In genomic region chr7:47386273-47386820, GRCh38 we compare ENCODE assay signal across 20 cellular contexts.
"Had no signal": no experiment of that assay in that cellular context is flagged by ENCODE, and none has a peak within 500 bp of the region (broad histone marks: within the 10 kb centered on the region; RNA-seq: fewer than 3 reads in every experiment).

No MANE protein-coding gene starts in this region.

- DNase-seq: activated CD4-positive, alpha-beta memory T cell treated with anti-CD3 and anti-CD28 coated beads for 36 hours; activated CD4-positive, alpha-beta T cell treated with anti-CD3 and anti-CD28 coated beads for 48 hours; activated gamma-delta T cell; activated naive CD4-positive, alpha-beta T cell treated with anti-CD3 and anti-CD28 coated beads, Interleukin-2, amount 50 U/mL, for 16 hours; activated naive CD8-positive, alpha-beta T cell treated with anti-CD3 and anti-CD28 coated beads, Interleukin-2, amount 50 U/mL, for 24 hours; activated T-cell treated with anti-CD3 and anti-CD28 coated beads for 4 hours; effector memory CD8-positive, alpha-beta T cell; esophagus squamous epithelium; hypothalamus; lower lobe of right lung; small intestine; stimulated activated CD4-positive, alpha-beta T cell treated with anti-CD3 and anti-CD28 coated beads, Interleukin-4, amount 100 ng/mL, for 24 hours; stimulated activated naive CD8-positive, alpha-beta T cell treated with anti-CD3 and anti-CD28 coated beads, Interleukin-15, Interleukin-2, amounts not matched to agents 100 U/mL and 50 U/mL, for 24 hours; substantia nigra; thyroid gland had no signal

- H3K27ac Mint-ChIP-seq: activated CD4-positive, alpha-beta memory T cell treated with anti-CD3 and anti-CD28 coated beads for 36 hours; activated naive CD8-positive, alpha-beta T cell treated with anti-CD3 and anti-CD28 coated beads, Interleukin-2, amount 50 U/mL, for 24 hours; activated T-helper 1 cell treated with anti-CD3 and anti-CD28 coated beads, Interleukin-12 subunit alpha, Interleukin-12 subunit beta, Interleukin-2, Interleukin-4 antibody, amounts not matched to agents 30 ng/mL and 10 ng/mL and 1 ng/mL, durations not matched to agents 14 hours and 24 hours and 36 hours; effector memory CD8-positive, alpha-beta T cell; natural killer cell treated with Interleukin-12 subunit alpha and Interleukin-12 subunit beta and Interleukin-15 and Interleukin-18, amount 100 ng/mL, for 72 hours had no signal

- H3K4me1 Mint-ChIP-seq: activated naive CD8-positive, alpha-beta T cell treated with anti-CD3 and anti-CD28 coated beads, Interleukin-2, amount 50 U/mL, for 24 hours had no signal

- ATAC-seq: activated naive CD8-positive, alpha-beta T cell treated with anti-CD3 and anti-CD28 coated beads, Interleukin-2, amount 50 U/mL, for 24 hours; effector memory CD8-positive, alpha-beta T cell; gastrocnemius medialis; lower lobe of right lung; natural killer cell treated with Interleukin-12 subunit alpha and Interleukin-12 subunit beta and Interleukin-15 and Interleukin-18, amount 100 ng/mL, for 72 hours; right lobe of liver; SK-N-SH treated with all-trans-retinoic acid at 6 μM for 48 hours; stimulated activated naive CD8-positive, alpha-beta T cell treated with anti-CD3 and anti-CD28 coated beads, Interleukin-15, Interleukin-2, amounts not matched to agents 100 U/mL and 50 U/mL, for 24 hours had no signal

- H3K36me3 Mint-ChIP-seq: activated CD4-positive, alpha-beta memory T cell treated with anti-CD3 and anti-CD28 coated beads for 36 hours; natural killer cell treated with Interleukin-12 subunit alpha and Interleukin-12 subunit beta and Interleukin-15 and Interleukin-18, amount 100 ng/mL, for 72 hours had no signal

- H3K4me3 Mint-ChIP-seq: activated CD4-positive, alpha-beta memory T cell treated with anti-CD3 and anti-CD28 coated beads for 36 hours; activated naive CD8-positive, alpha-beta T cell treated with anti-CD3 and anti-CD28 coated beads, Interleukin-2, amount 50 U/mL, for 24 hours; activated T-helper 1 cell treated with anti-CD3 and anti-CD28 coated beads, Interleukin-12 subunit alpha, Interleukin-12 subunit beta, Interleukin-2, Interleukin-4 antibody, amounts not matched to agents 30 ng/mL and 10 ng/mL and 1 ng/mL, durations not matched to agents 14 hours and 24 hours and 36 hours; effector memory CD8-positive, alpha-beta T cell; natural killer cell treated with Interleukin-12 subunit alpha and Interleukin-12 subunit beta and Interleukin-15 and Interleukin-18, amount 100 ng/mL, for 72 hours had no signal

- H3K27me3 Mint-ChIP-seq: activated CD4-positive, alpha-beta memory T cell treated with anti-CD3 and anti-CD28 coated beads for 36 hours; activated naive CD8-positive, alpha-beta T cell treated with anti-CD3 and anti-CD28 coated beads, Interleukin-2, amount 50 U/mL, for 24 hours had no signal

- H3K9me3 Mint-ChIP-seq: activated CD4-positive, alpha-beta memory T cell treated with anti-CD3 and anti-CD28 coated beads for 36 hours; activated naive CD8-positive, alpha-beta T cell treated with anti-CD3 and anti-CD28 coated beads, Interleukin-2, amount 50 U/mL, for 24 hours; activated T-helper 1 cell treated with anti-CD3 and anti-CD28 coated beads, Interleukin-12 subunit alpha, Interleukin-12 subunit beta, Interleukin-2, Interleukin-4 antibody, amounts not matched to agents 30 ng/mL and 10 ng/mL and 1 ng/mL, durations not matched to agents 14 hours and 24 hours and 36 hours; natural killer cell treated with Interleukin-12 subunit alpha and Interleukin-12 subunit beta and Interleukin-15 and Interleukin-18, amount 100 ng/mL, for 72 hours had no signal
